In the genomic region with DNA sequence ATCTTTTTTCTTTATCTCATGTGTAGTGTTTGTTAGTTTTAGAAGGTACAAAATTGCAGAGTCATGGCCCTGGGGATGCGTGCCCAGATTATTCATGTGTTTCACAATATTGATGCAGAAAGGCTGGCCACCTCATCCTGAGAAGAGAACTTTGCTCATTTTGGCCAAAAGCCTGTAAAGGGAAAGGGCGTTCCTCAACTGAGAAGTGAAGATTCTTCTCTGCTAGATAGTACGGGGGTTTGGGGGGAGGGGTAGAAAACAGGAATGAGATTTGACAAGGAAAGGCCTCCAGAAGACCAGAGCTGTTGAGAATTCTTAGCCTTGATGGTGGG, we compare ENCODE assay signal across 8 cellular contexts. TPM values are rescaled to one million over a fixed set of nuclear protein-coding genes. Genes with fewer than 3 reads are reported as not detected.
DNase-seq lines count a peak whose midpoint lies in the region; ATAC-seq and TF ChIP-seq lines count a peak whose summit lies in the region.

No MANE protein-coding gene starts in this region.

- H3K4me2 ChIP-seq in mammary epithelial cell (ENCODE audit: insufficient read depth, low read depth, low read length) = peak overlapping the region; percentile 72

- 0% methylated on average over 1 of the region's 3 CpGs for WGBS in mammary epithelial cell (ENCODE audit: low coverage, missing lambda C conversion rate)

- TF ChIP-seq POLR2A in uterus (IDR thresholded peaks at IDR 0.05) = no peak

- H4K20me1 ChIP-seq in mammary epithelial cell (ENCODE audit: insufficient read depth, low read length) = peaks cover 4% of the 10 kb centered on the region

- H3K36me3 ChIP-seq in mammary epithelial cell (ENCODE audit: insufficient read depth, low read length) (peaks cover 2% of the 10 kb centered on the region), left lung (no peaks in the 10 kb centered on the region), uterus (no peaks in the 10 kb centered on the region)

- dilution Hi-C loops in mammary epithelial cell (cut with HindIII; ENCODE audit: low sequenced_read_pairs) = no loop called here

- peaks cover 74% of the 10 kb centered on the region for H3K79me2 ChIP-seq in mammary epithelial cell (ENCODE audit: insufficient read depth, low read length)

- peak; percentile 17 for DNase-seq in GM10248 (ENCODE audit: extremely low spot score)
- DNase-seq in HS-27A (ENCODE audit: low read depth) = peak; percentile 71
- peak; percentile 85 for DNase-seq in mammary epithelial cell
- DNase-seq in left lung = peak in 1 of 2 donors; percentile 45
- peak; percentile 69 to 72 for DNase-seq in uterus
- no peak for DNase-seq in RPMI8226
- no peak for DNase-seq in DMS79 treated with DMSO at 0.1 percent for 48 hours (lab: John Stamatoyannopoulos, UW)

- TF ChIP-seq CTCF in GM10248 (IDR thresholded peaks at IDR 0.05; ENCODE audit: control extremely low read depth, extremely low read depth, low read depth, missing control alignments) (no peak), mammary epithelial cell (conservative IDR thresholded peaks at IDR 0.05 in 1 of 2, IDR thresholded peaks at IDR 0.05 in 1 of 2; ENCODE audit: extremely low read depth in 1 of 2, insufficient read depth in 1 of 2, low read depth in 1 of 2, low read length in 2 of 2) (no peak), left lung (IDR thresholded peaks at IDR 0.05) (no peak), uterus (IDR thresholded peaks at IDR 0.05) (no peak)

- H3K27ac ChIP-seq in mammary epithelial cell (ENCODE audit: insufficient read depth, low read depth, low read length) (peak overlapping the region; percentile 91), left lung (peak overlapping the region; percentile 80 to 85), uterus (peak overlapping the region in 1 of 2 donors; percentile 69)

- POLR2A ChIA-PET in GM10248 (lab: Yijun Ruan, JAX) = no interaction called here

- H3K4me3 ChIP-seq in mammary epithelial cell (replicated peaks in 1 of 3; ENCODE audit: insufficient read depth in 1 of 3, low read depth in 2 of 3, low read length in 3 of 3) (peak overlapping the region; percentile 72 to 96 (median 93)), left lung (peak overlapping the region; percentile 40 to 56), uterus (no peak overlapping the region)

- no TSS peak for BruUV-seq in mammary epithelial cell (replicated peaks; lab: Mats Ljungman, UMichigan)

- intact Hi-C loops in mammary epithelial cell (cut with micrococcal nuclease) = loop anchor here (1.0 kb wide), 1 partner anchor 393 kb away; no protein-coding TSS in a partner anchor
- intact Hi-C loops in left lung (cut with DNase I) = no loop called here
- intact Hi-C loops in uterus (cut with DNase I; ENCODE audit: low total_unique reads) = no loop called here

- CTCF ChIA-PET in GM10248 (lab: Yijun Ruan, JAX) (interaction anchor here (1.5 kb wide), 1 partner anchor 12 kb away, joined by 6 read pairs; no protein-coding TSS in a partner anchor), mammary epithelial cell (lab: Charles Lee; ENCODE audit: low non-redundant PET) (interaction anchor here (0.6 to 0.7 kb wide), 2 partner anchors 366 to 386 kb away, joined by 4 to 20 read pairs; no protein-coding TSS in a partner anchor)

- no peaks in the 10 kb centered on the region for H3K27me3 ChIP-seq in mammary epithelial cell (ENCODE audit: insufficient read depth, low read length)
- H3K27me3 ChIP-seq in left lung = no peaks in the 10 kb centered on the region
- no peaks in the 10 kb centered on the region for H3K27me3 ChIP-seq in uterus

- H3K4me1 ChIP-seq in mammary epithelial cell (ENCODE audit: insufficient read depth, low read length) = peaks cover 29% of the 10 kb centered on the region
- H3K4me1 ChIP-seq in left lung = peaks cover 3 to 55% of the 10 kb centered on the region in 2 donors
- no peaks in the 10 kb centered on the region for H3K4me1 ChIP-seq in uterus

- ATAC-seq in left lung (peak; percentile 34), HG02885 (IDR thresholded peaks at IDR 0.05; ENCODE audit: poor library complexity, unreplicated experiment) (no peak)

- in situ Hi-C loops in mammary epithelial cell (cut with MboI; ENCODE audit: low sequenced_read_pairs in 2 of 2) = no loop called here

- H3K9ac ChIP-seq in mammary epithelial cell (ENCODE audit: insufficient read depth, low read length) = peak overlapping the region; percentile 98

- no peak overlapping the region for H2AFZ ChIP-seq in mammary epithelial cell (ENCODE audit: low read depth, low read length)

- H3K9me3 ChIP-seq in mammary epithelial cell (replicated peaks; ENCODE audit: insufficient read depth, low read length) = no peaks in the 10 kb centered on the region
- no peaks in the 10 kb centered on the region for H3K9me3 ChIP-seq in left lung
- H3K9me3 ChIP-seq in uterus = no peaks in the 10 kb centered on the region

RNA-seq across cellular contexts. Expression of a gene that starts 1.7 kb away (rescaled TPM):
- total RNA-seq in mammary epithelial cell = 100 to 1,000 TPM; 147 to 347 TPM
- polyA plus RNA-seq in mammary epithelial cell = 614 TPM
- 669 TPM for polyA minus RNA-seq in mammary epithelial cell
- 100 to 1,000 TPM; 485 to 679 TPM for total RNA-seq in left lung
- total RNA-seq in uterus = 10 to 100 TPM in 3 of 4 donors, 1 to 10 TPM in 1; 4.6 to 85.6 (median 22.8) TPM

Comparison
In these comparisons a context has a peak if more than half of its experiments do, and no peak if none do; other contexts are left out.
1. DNase-seq: peak in GM10248 (single experiment), HS-27A (single experiment), mammary epithelial cell (single experiment) and uterus (2 of 2); none in RPMI8226 (single experiment) and DMS79 treated with DMSO at 0.1 percent for 48 hours (single experiment).
2. H3K4me3 ChIP-seq: peak in mammary epithelial cell (3 of 3) and left lung (2 of 2); none in uterus (0 of 2).